ENCODE assay signal across 13 cellular contexts in genomic region chr18:24704921-24705620, GRCh38.
DNase-seq lines count a peak whose midpoint lies in the region; TF ChIP-seq lines count a peak whose summit lies in the region.
"Had no signal": no experiment of that assay in that cellular context is flagged by ENCODE, and none has a peak within 500 bp of the region (broad histone marks: within the 10 kb centered on the region; RNA-seq: fewer than 3 reads in every experiment).

No MANE protein-coding gene starts in this region.

- no peak for TF ChIP-seq POLR2A in Peyer's patch (IDR thresholded peaks at IDR 0.05)

- no peak overlapping the region for H3K4me3 ChIP-seq in retinal pigment epithelial cell (ENCODE audit: low read length)
- no peak overlapping the region for H3K4me3 ChIP-seq in Peyer's patch
- H3K4me3 ChIP-seq in mammary epithelial cell (replicated peaks in 1 of 3; ENCODE audit: insufficient read depth in 1 of 3, low read depth in 2 of 3, low read length in 3 of 3), result no peak overlapping the region
- H3K4me3 ChIP-seq: stomach had no signal

- no peaks in the 10 kb centered on the region for H3K27me3 ChIP-seq in Peyer's patch
- H3K27me3 ChIP-seq in mammary epithelial cell (ENCODE audit: insufficient read depth, low read length), result peaks cover 5% of the 10 kb centered on the region
- H3K27me3 ChIP-seq: stomach had no signal

- no peak overlapping the region for H2AFZ ChIP-seq in mammary epithelial cell (ENCODE audit: low read depth, low read length)

- in situ Hi-C loops in mammary epithelial cell (cut with MboI; ENCODE audit: low sequenced_read_pairs in 2 of 2), result no loop called here

- intact Hi-C loops in mammary epithelial cell (cut with micrococcal nuclease), result no loop called here

- no peak overlapping the region for H3K27ac ChIP-seq in Peyer's patch
- H3K27ac ChIP-seq in mammary epithelial cell (ENCODE audit: insufficient read depth, low read depth, low read length), result no peak overlapping the region
- H3K27ac ChIP-seq: epithelial cell of prostate, stomach, WERI-Rb-1 had no signal

- WGBS in mammary epithelial cell (ENCODE audit: low coverage, missing lambda C conversion rate), result 49% methylated on average over 7 of the region's 7 CpGs

- H3K9ac ChIP-seq in mammary epithelial cell (ENCODE audit: insufficient read depth, low read length), result no peak overlapping the region

- H3K4me1 ChIP-seq in Peyer's patch (no peaks in the 10 kb centered on the region), mammary epithelial cell (ENCODE audit: insufficient read depth, low read length) (no peaks in the 10 kb centered on the region)

- H3K36me3 ChIP-seq in Peyer's patch (no peaks in the 10 kb centered on the region), mammary epithelial cell (ENCODE audit: insufficient read depth, low read length) (no peaks in the 10 kb centered on the region)
- H3K36me3 ChIP-seq: stomach, WERI-Rb-1 had no signal

- H3K9me3 ChIP-seq in Peyer's patch (peaks cover 0 to 4% (median 0%) of the 10 kb centered on the region in 4 donors), mammary epithelial cell (replicated peaks; ENCODE audit: insufficient read depth, low read length) (peaks cover 6% of the 10 kb centered on the region)

- no peaks in the 10 kb centered on the region for H3K79me2 ChIP-seq in mammary epithelial cell (ENCODE audit: insufficient read depth, low read length)

- peak; percentile 45 for DNase-seq in EL
- peak; percentile 52 for DNase-seq in NCI-H1694 (lab: John Stamatoyannopoulos, UW)
- peak; percentile 9 for DNase-seq in cerebellum (ENCODE audit: low spot score)
- peak; percentile 53 for DNase-seq in retinal pigment epithelial cell (ENCODE audit: low read depth)
- DNase-seq in Peyer's patch, result no peak
- DNase-seq in mammary epithelial cell, result no peak
- no peak for DNase-seq in ureter (ENCODE audit: low spot score)
- DNase-seq: activated CD8-positive, alpha-beta memory T cell treated with anti-CD3 and anti-CD28 coated beads, Interleukin-2, amount 50 U/mL, for 48 hours; central memory CD4-positive, alpha-beta T cell; NCI-H187; stomach; WERI-Rb-1 had no signal

- CTCF ChIA-PET in mammary epithelial cell (lab: Charles Lee; ENCODE audit: low non-redundant PET), result no interaction called here

- H4K20me1 ChIP-seq in mammary epithelial cell (ENCODE audit: insufficient read depth, low read length), result no peaks in the 10 kb centered on the region

- BruUV-seq in mammary epithelial cell (replicated peaks; lab: Mats Ljungman, UMichigan), result no TSS peak

- dilution Hi-C loops in mammary epithelial cell (cut with HindIII; ENCODE audit: low sequenced_read_pairs), result no loop called here

- TF ChIP-seq CTCF in retinal pigment epithelial cell (conservative IDR thresholded peaks at IDR 0.05; ENCODE audit: low read depth, low read length) (no peak), Peyer's patch (IDR thresholded peaks at IDR 0.05) (no peak), mammary epithelial cell (conservative IDR thresholded peaks at IDR 0.05 in 1 of 2, IDR thresholded peaks at IDR 0.05 in 1 of 2; ENCODE audit: extremely low read depth in 1 of 2, insufficient read depth in 1 of 2, low read depth in 1 of 2, low read length in 2 of 2) (no peak)

- H3K4me2 ChIP-seq in mammary epithelial cell (ENCODE audit: insufficient read depth, low read depth, low read length), result no peak overlapping the region

Comparison
In these comparisons a context has a peak if more than half of its experiments do, and no peak if none do; other contexts are left out.
1. DNase-seq: peak in EL (single experiment), NCI-H1694 (single experiment), cerebellum (single experiment) and retinal pigment epithelial cell (single experiment); none in Peyer's patch (0 of 3), mammary epithelial cell (single experiment) and ureter (single experiment).